Comparison of ENCODE assay signal across 21 cellular contexts in the genomic region with DNA sequence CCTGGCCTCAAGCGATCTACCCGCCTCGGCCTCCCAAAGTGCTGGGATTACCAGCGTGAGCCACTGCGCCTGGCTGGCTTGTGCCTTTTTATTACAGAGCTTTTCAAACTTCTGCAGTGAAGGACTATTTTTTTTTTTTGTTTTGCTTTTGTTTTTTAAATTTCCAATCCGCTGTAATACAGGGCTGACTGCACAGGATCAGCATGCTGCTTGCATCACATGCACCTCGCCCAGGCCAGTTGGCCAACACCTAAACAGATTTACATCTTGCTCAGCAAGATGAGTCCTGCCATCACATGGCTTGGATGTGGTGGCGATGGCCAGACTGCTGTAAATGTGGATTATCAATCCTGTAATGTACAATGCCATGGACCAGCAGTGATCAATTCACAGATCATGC.
DNase-seq lines count a peak whose midpoint lies in the region; ATAC-seq and TF ChIP-seq lines count a peak whose summit lies in the region.
"Had no signal": no experiment of that assay in that cellular context is flagged by ENCODE, and none has a peak within 500 bp of the region (broad histone marks: within the 10 kb centered on the region; RNA-seq: fewer than 3 reads in every experiment).

No MANE protein-coding gene starts in this region.

- peak overlapping the region; percentile 67 for H2BK15ac ChIP-seq in mesenchymal stem cell (ENCODE audit: low read depth, poor library complexity, severe bottlenecking)

- H3K36me3 Mint-ChIP-seq in type B pancreatic cell, result no peaks in the 10 kb centered on the region
- H3K36me3 Mint-ChIP-seq in CD4-positive, alpha-beta memory T cell, result no peaks in the 10 kb centered on the region
- H3K36me3 Mint-ChIP-seq: CD4-positive, CD25-positive, alpha-beta regulatory T cell had no signal

- 82% methylated on average over 8 of the region's 8 CpGs for WGBS in mammary epithelial cell (ENCODE audit: low coverage, missing lambda C conversion rate)
- 95% methylated on average over 8 of the region's 8 CpGs for WGBS in mesenchymal stem cell

- intact Hi-C loops in Right ventricle myocardium inferior (cut with DNase I), result no loop called here
- intact Hi-C loops in Right ventricle myocardium superior (cut with DNase I), result no loop called here
- intact Hi-C loops in mammary epithelial cell (cut with micrococcal nuclease), result no loop called here
- intact Hi-C loops in CD4-positive, alpha-beta memory T cell (cut with micrococcal nuclease), result no loop called here

- H3K27ac ChIP-seq in mammary epithelial cell (ENCODE audit: insufficient read depth, low read depth, low read length) (no peak overlapping the region), mesenchymal stem cell (ENCODE audit: low read length, poor library complexity, severe bottlenecking) (no peak overlapping the region)
- H3K27ac ChIP-seq in CD4-positive, alpha-beta memory T cell (ENCODE audit: low read depth, low read length), result no peak overlapping the region
- H3K27ac ChIP-seq: ovary had no signal

- H3K4me2 ChIP-seq in mammary epithelial cell (ENCODE audit: insufficient read depth, low read depth, low read length) (no peak overlapping the region), mesenchymal stem cell (ENCODE audit: low read length, poor library complexity, severe bottlenecking) (no peak overlapping the region)

- no peaks in the 10 kb centered on the region for H3K27me3 ChIP-seq in mammary epithelial cell (ENCODE audit: insufficient read depth, low read length)
- no peaks in the 10 kb centered on the region for H3K27me3 ChIP-seq in mesenchymal stem cell (ENCODE audit: control insufficient read depth in 1 of 2, insufficient read depth in 1 of 2, low read length in 2 of 2)
- H3K27me3 ChIP-seq in CD4-positive, alpha-beta memory T cell (ENCODE audit: insufficient read depth, low read length), result no peaks in the 10 kb centered on the region
- H3K27me3 ChIP-seq: ascending aorta, gastrocnemius medialis, ovary had no signal

- H3K4ac ChIP-seq in mesenchymal stem cell (ENCODE audit: low read depth in 1 of 2, low read length in 2 of 2), result no peak overlapping the region

- H2BK120ac ChIP-seq in mesenchymal stem cell (ENCODE audit: low read depth, low read length), result no peak overlapping the region

- peak overlapping the region; percentile 17 to 38 for H2BK12ac ChIP-seq in mesenchymal stem cell (ENCODE audit: low read length in 2 of 2)

- in situ Hi-C loops in mammary epithelial cell (cut with MboI; ENCODE audit: low sequenced_read_pairs in 2 of 2), result no loop called here

- dilution Hi-C loops in mammary epithelial cell (cut with HindIII; ENCODE audit: low sequenced_read_pairs), result no loop called here

- no peak overlapping the region for H3K23ac ChIP-seq in mesenchymal stem cell (ENCODE audit: low read length in 2 of 2)

- no peak overlapping the region for H2AK5ac ChIP-seq in mesenchymal stem cell (ENCODE audit: low read length, severe bottlenecking)

- H3K14ac ChIP-seq in mesenchymal stem cell (ENCODE audit: low read length in 2 of 2), result peak overlapping the region in 1 of 2 experiments; percentile 13

- H3K9me3 Mint-ChIP-seq in type B pancreatic cell, result peaks cover 4% of the 10 kb centered on the region
- H3K9me3 Mint-ChIP-seq in stimulated activated naive CD8-positive, alpha-beta T cell treated with anti-CD3 and anti-CD28 coated beads, Interleukin-15, amount 100 ng/mL, for 72 hours, result no peaks in the 10 kb centered on the region
- peaks cover 0 to 4% (median 2%) of the 10 kb centered on the region in 8 donors for H3K9me3 Mint-ChIP-seq in CD4-positive, alpha-beta memory T cell

- no peaks in the 10 kb centered on the region for H3K79me2 ChIP-seq in mammary epithelial cell (ENCODE audit: insufficient read depth, low read length)

- BruUV-seq in mammary epithelial cell (replicated peaks; lab: Mats Ljungman, UMichigan), result no TSS peak

- ATAC-seq in Right ventricle myocardium inferior (no peak), Right ventricle myocardium superior (ENCODE audit: poor library complexity) (no peak)
- no peak for ATAC-seq in stimulated activated naive CD8-positive, alpha-beta T cell treated with anti-CD3 and anti-CD28 coated beads, Interleukin-15, amount 100 ng/mL, for 72 hours

- H3K4me1 Mint-ChIP-seq in type B pancreatic cell (ENCODE audit: unreplicated experiment), result peaks cover 47% of the 10 kb centered on the region
- H3K4me1 Mint-ChIP-seq in stimulated activated naive CD8-positive, alpha-beta T cell treated with anti-CD3 and anti-CD28 coated beads, Interleukin-15, amount 100 ng/mL, for 72 hours, result no peaks in the 10 kb centered on the region
- no peaks in the 10 kb centered on the region for H3K4me1 Mint-ChIP-seq in CD4-positive, alpha-beta memory T cell
- H3K4me1 Mint-ChIP-seq: CD4-positive, CD25-positive, alpha-beta regulatory T cell had no signal

- H3K4me3 Mint-ChIP-seq in type B pancreatic cell, result peak overlapping the region; percentile 56
- no peak overlapping the region for H3K4me3 Mint-ChIP-seq in stimulated activated naive CD8-positive, alpha-beta T cell treated with anti-CD3 and anti-CD28 coated beads, Interleukin-15, amount 100 ng/mL, for 72 hours
- H3K4me3 Mint-ChIP-seq in CD4-positive, alpha-beta memory T cell, result no peak overlapping the region
- H3K4me3 Mint-ChIP-seq: CD4-positive, CD25-positive, alpha-beta regulatory T cell had no signal

- H2BK5ac ChIP-seq in mesenchymal stem cell (ENCODE audit: low read depth, low read length, poor library complexity, severe bottlenecking), result no peak overlapping the region

- POLR2A ChIA-PET in CD4-positive, alpha-beta memory T cell (lab: Charles Lee; ENCODE audit: partially characterized antibody), result no interaction called here

- H3K9me3 ChIP-seq in mammary epithelial cell (replicated peaks; ENCODE audit: insufficient read depth, low read length) (no peaks in the 10 kb centered on the region), mesenchymal stem cell (ENCODE audit: control insufficient read depth, low read length) (no peaks in the 10 kb centered on the region)
- no peaks in the 10 kb centered on the region for H3K9me3 ChIP-seq in CD4-positive, alpha-beta memory T cell (ENCODE audit: control insufficient read depth in 1 of 2, low read length in 2 of 2)
- H3K9me3 ChIP-seq: ascending aorta, gastrocnemius medialis, ovary had no signal

- H3K27ac Mint-ChIP-seq in type B pancreatic cell, result peak overlapping the region; percentile 82
- no peak overlapping the region for H3K27ac Mint-ChIP-seq in stimulated activated naive CD8-positive, alpha-beta T cell treated with anti-CD3 and anti-CD28 coated beads, Interleukin-15, amount 100 ng/mL, for 72 hours
- no peak overlapping the region for H3K27ac Mint-ChIP-seq in CD4-positive, alpha-beta memory T cell

- DNase-seq in Right ventricle myocardium inferior (ENCODE audit: missing footprints) (peak; percentile 45), Right ventricle myocardium superior (no peak), mammary epithelial cell (peak; percentile 9), mesenchymal stem cell (peak; percentile 56), type B pancreatic cell (ENCODE audit: extremely low spot score, unreplicated experiment) (no peak), NCI-H526 (lab: John Stamatoyannopoulos, UW) (no peak)
- no peak for DNase-seq in stimulated activated naive CD8-positive, alpha-beta T cell treated with anti-CD3 and anti-CD28 coated beads, Interleukin-15, amount 100 ng/mL, for 72 hours
- no peak for DNase-seq in CD4-positive, alpha-beta memory T cell
- DNase-seq: activated CD4-positive, alpha-beta T cell treated with anti-CD3 and anti-CD28 coated beads, Interleukin-2, amount 50 U/mL, for 1 hour; activated naive CD4-positive, alpha-beta T cell; CD4-positive, CD25-positive, alpha-beta regulatory T cell; DMS53; gastrocnemius medialis; Kasumi-1; NCI-H1417; ovary; RPMI8226; stimulated activated CD4-positive, alpha-beta T cell treated with anti-CD3 and anti-CD28 coated beads, Interleukin-4, amount 100 ng/mL, for 24 hours; SW 1271 had no signal

- H4K91ac ChIP-seq in mesenchymal stem cell (ENCODE audit: low read length), result no peak overlapping the region

- CTCF ChIA-PET in mammary epithelial cell (lab: Charles Lee; ENCODE audit: low non-redundant PET), result no interaction called here
- CTCF ChIA-PET in CD4-positive, alpha-beta memory T cell (lab: Charles Lee; ENCODE audit: partially characterized antibody), result no interaction called here

- H3K4me3 ChIP-seq in mammary epithelial cell (replicated peaks in 1 of 3; ENCODE audit: insufficient read depth in 1 of 3, low read depth in 2 of 3, low read length in 3 of 3) (no peak overlapping the region), mesenchymal stem cell (ENCODE audit: insufficient read depth in 1 of 2, low read depth in 1 of 2, low read length in 2 of 2) (no peak overlapping the region)
- no peak overlapping the region for H3K4me3 ChIP-seq in CD4-positive, alpha-beta memory T cell (ENCODE audit: low read length in 2 of 2)
- H3K4me3 ChIP-seq: ascending aorta, gastrocnemius medialis, ovary, skin epidermis had no signal

- no peak overlapping the region for H4K8ac ChIP-seq in mesenchymal stem cell (ENCODE audit: low read length)

- H3K9ac ChIP-seq in mammary epithelial cell (ENCODE audit: insufficient read depth, low read length), result no peak overlapping the region
- no peak overlapping the region for H3K9ac ChIP-seq in mesenchymal stem cell (ENCODE audit: low read length)

- no peaks in the 10 kb centered on the region for H3K27me3 Mint-ChIP-seq in type B pancreatic cell
- no peaks in the 10 kb centered on the region for H3K27me3 Mint-ChIP-seq in stimulated activated naive CD8-positive, alpha-beta T cell treated with anti-CD3 and anti-CD28 coated beads, Interleukin-15, amount 100 ng/mL, for 72 hours
- no peaks in the 10 kb centered on the region for H3K27me3 Mint-ChIP-seq in CD4-positive, alpha-beta memory T cell
- H3K27me3 Mint-ChIP-seq: CD4-positive, CD25-positive, alpha-beta regulatory T cell had no signal

- H3K4me1 ChIP-seq in mammary epithelial cell (ENCODE audit: insufficient read depth, low read length) (no peaks in the 10 kb centered on the region), mesenchymal stem cell (ENCODE audit: control insufficient read depth, insufficient read depth, low read depth, low read length) (no peaks in the 10 kb centered on the region)
- H3K4me1 ChIP-seq in CD4-positive, alpha-beta memory T cell (ENCODE audit: insufficient read depth, low read length), result no peaks in the 10 kb centered on the region

- H3K36me3 ChIP-seq in mammary epithelial cell (ENCODE audit: insufficient read depth, low read length) (no peaks in the 10 kb centered on the region), mesenchymal stem cell (ENCODE audit: control insufficient read depth in 1 of 2, insufficient read depth in 2 of 2, low read depth in 1 of 2, low read length in 2 of 2) (no peaks in the 10 kb centered on the region)
- H3K36me3 ChIP-seq in CD4-positive, alpha-beta memory T cell (ENCODE audit: insufficient read depth, low read length), result no peaks in the 10 kb centered on the region
- H3K36me3 ChIP-seq: ascending aorta, gastrocnemius medialis, ovary had no signal

- H3K18ac ChIP-seq in mesenchymal stem cell (ENCODE audit: low read depth in 1 of 2, low read length in 2 of 2), result no peak overlapping the region

- H2AFZ ChIP-seq in mammary epithelial cell (ENCODE audit: low read depth, low read length) (no peak overlapping the region), mesenchymal stem cell (ENCODE audit: low read depth, low read length) (no peak overlapping the region)

- TF ChIP-seq CTCF in mammary epithelial cell (conservative IDR thresholded peaks at IDR 0.05 in 1 of 2, IDR thresholded peaks at IDR 0.05 in 1 of 2; ENCODE audit: extremely low read depth in 1 of 2, insufficient read depth in 1 of 2, low read depth in 1 of 2, low read length in 2 of 2), result no peak
- no peak for TF ChIP-seq CTCF in type B pancreatic cell (conservative IDR thresholded peaks at IDR 0.05)

- H3K79me1 ChIP-seq in mesenchymal stem cell (replicated peaks; ENCODE audit: low read length, poor library complexity, severe bottlenecking), result no peaks in the 10 kb centered on the region

- no peaks in the 10 kb centered on the region for H4K20me1 ChIP-seq in mammary epithelial cell (ENCODE audit: insufficient read depth, low read length)

Comparison
In these comparisons a context has a peak if more than half of its experiments do, and no peak if none do; other contexts are left out.
1. DNase-seq: peak in Right ventricle myocardium inferior (single experiment), mammary epithelial cell (single experiment) and mesenchymal stem cell (single experiment); none in Right ventricle myocardium superior (single experiment), type B pancreatic cell (single experiment), stimulated activated naive CD8-positive, alpha-beta T cell treated with anti-CD3 and anti-CD28 coated beads, Interleukin-15, amount 100 ng/mL, for 72 hours (0 of 2), NCI-H526 (0 of 2) and CD4-positive, alpha-beta memory T cell (0 of 5).